8 cellular contexts compared by ENCODE assay signal in genomic region chr2:238286551-238286950, GRCh38. TPM values are rescaled to one million over a fixed set of nuclear protein-coding genes. Genes with fewer than 3 reads are reported as not detected.
DNase-seq lines count a peak whose midpoint lies in the region; ATAC-seq and TF ChIP-seq lines count a peak whose summit lies in the region.

No MANE protein-coding gene starts in this region.

- TF ChIP-seq CTCF in 22Rv1 (IDR thresholded peaks at IDR 0.05) (no peak), left ventricle myocardium inferior (IDR thresholded peaks at IDR 0.05; ENCODE audit: borderline replicate concordance) (no peak)

- H3K9ac ChIP-seq in skeletal muscle satellite cell (ENCODE audit: low read depth, low read length): peak overlapping the region; percentile 74

- peak; percentile 12 for DNase-seq in GOT3 (lab: John Stamatoyannopoulos, UW)
- DNase-seq in activated T-helper 1 cell treated with anti-CD3 and anti-CD28 coated beads, Interleukin-12 subunit alpha, Interleukin-12 subunit beta, Interleukin-2, Interleukin-4 antibody, amounts not matched to agents 30 ng/mL and 10 ng/mL and 1 ng/mL, durations not matched to agents 14 hours and 24 hours and 36 hours (ENCODE audit: low spot score): no peak
- DNase-seq in left ventricle myocardium inferior: peak; percentile 50
- no peak for DNase-seq in effector memory CD4-positive, alpha-beta T cell

- peak overlapping the region; percentile 90 for H3K4me3 ChIP-seq in left ventricle myocardium inferior
- H3K4me3 ChIP-seq in skeletal muscle satellite cell (ENCODE audit: low read length): peak overlapping the region; percentile 47
- no peak overlapping the region for H3K4me3 ChIP-seq in effector memory CD4-positive, alpha-beta T cell (ENCODE audit: insufficient read depth, low read depth, low read length, poor library complexity, severe bottlenecking)

- H3K4me1 Mint-ChIP-seq in activated T-helper 1 cell treated with anti-CD3 and anti-CD28 coated beads, Interleukin-12 subunit alpha, Interleukin-12 subunit beta, Interleukin-2, Interleukin-4 antibody, amounts not matched to agents 30 ng/mL and 10 ng/mL and 1 ng/mL, durations not matched to agents 14 hours and 24 hours and 36 hours (ENCODE audit: low read depth): peaks cover 38% of the 10 kb centered on the region

- H3K27me3 ChIP-seq in left ventricle myocardium inferior (ENCODE audit: low read depth): no peaks in the 10 kb centered on the region
- no peaks in the 10 kb centered on the region for H3K27me3 ChIP-seq in skeletal muscle satellite cell (ENCODE audit: control insufficient read depth, insufficient read depth, low read length)
- H3K27me3 ChIP-seq in effector memory CD4-positive, alpha-beta T cell (replicated peaks; ENCODE audit: control insufficient read depth, insufficient read depth, low read length, poor library complexity, severe bottlenecking): no peaks in the 10 kb centered on the region

- H3K4me3 Mint-ChIP-seq in activated T-helper 1 cell treated with anti-CD3 and anti-CD28 coated beads, Interleukin-12 subunit alpha, Interleukin-12 subunit beta, Interleukin-2, Interleukin-4 antibody, amounts not matched to agents 30 ng/mL and 10 ng/mL and 1 ng/mL, durations not matched to agents 14 hours and 24 hours and 36 hours: peak overlapping the region; percentile 82

- H3K27ac ChIP-seq in 22Rv1 (peak overlapping the region; percentile 98), left ventricle myocardium inferior (replicated peaks) (peak overlapping the region; percentile 87)
- no peak overlapping the region for H3K27ac ChIP-seq in effector memory CD4-positive, alpha-beta T cell (ENCODE audit: insufficient read depth, low read length, poor library complexity, severe bottlenecking)

- H3K4me1 ChIP-seq in left ventricle myocardium inferior (peaks cover 86% of the 10 kb centered on the region), skeletal muscle satellite cell (ENCODE audit: control insufficient read depth, insufficient read depth, low read length) (peaks cover 37% of the 10 kb centered on the region)
- peaks cover 19% of the 10 kb centered on the region for H3K4me1 ChIP-seq in effector memory CD4-positive, alpha-beta T cell (ENCODE audit: control insufficient read depth, insufficient read depth, low read length, poor library complexity, severe bottlenecking)

- peaks cover 3% of the 10 kb centered on the region for H3K27me3 Mint-ChIP-seq in activated T-helper 1 cell treated with anti-CD3 and anti-CD28 coated beads, Interleukin-12 subunit alpha, Interleukin-12 subunit beta, Interleukin-2, Interleukin-4 antibody, amounts not matched to agents 30 ng/mL and 10 ng/mL and 1 ng/mL, durations not matched to agents 14 hours and 24 hours and 36 hours (ENCODE audit: insufficient read depth)

- peaks cover 2% of the 10 kb centered on the region for H3K36me3 Mint-ChIP-seq in activated T-helper 1 cell treated with anti-CD3 and anti-CD28 coated beads, Interleukin-12 subunit alpha, Interleukin-12 subunit beta, Interleukin-2, Interleukin-4 antibody, amounts not matched to agents 30 ng/mL and 10 ng/mL and 1 ng/mL, durations not matched to agents 14 hours and 24 hours and 36 hours (ENCODE audit: low read depth)

- H3K4me2 ChIP-seq in skeletal muscle satellite cell (ENCODE audit: low read length): peak overlapping the region; percentile 95

- H3K9me3 ChIP-seq in left ventricle myocardium inferior (replicated peaks): no peaks in the 10 kb centered on the region
- no peaks in the 10 kb centered on the region for H3K9me3 ChIP-seq in skeletal muscle satellite cell (replicated peaks; ENCODE audit: low read length)
- H3K9me3 ChIP-seq in effector memory CD4-positive, alpha-beta T cell (ENCODE audit: control insufficient read depth, low read length): no peaks in the 10 kb centered on the region

- intact Hi-C loops in activated T-helper 1 cell treated with anti-CD3 and anti-CD28 coated beads, Interleukin-12 subunit alpha, Interleukin-12 subunit beta, Interleukin-2, Interleukin-4 antibody, amounts not matched to agents 30 ng/mL and 10 ng/mL and 1 ng/mL, durations not matched to agents 14 hours and 24 hours and 36 hours (cut with micrococcal nuclease): loop anchor here (5.0 kb wide), 2 partner anchors 289 to 594 kb away; no protein-coding TSS in a partner anchor
- intact Hi-C loops in left ventricle myocardium inferior (cut with micrococcal nuclease): no loop called here

- no peaks in the 10 kb centered on the region for H3K9me3 Mint-ChIP-seq in activated T-helper 1 cell treated with anti-CD3 and anti-CD28 coated beads, Interleukin-12 subunit alpha, Interleukin-12 subunit beta, Interleukin-2, Interleukin-4 antibody, amounts not matched to agents 30 ng/mL and 10 ng/mL and 1 ng/mL, durations not matched to agents 14 hours and 24 hours and 36 hours

- H3K36me3 ChIP-seq in left ventricle myocardium inferior: no peaks in the 10 kb centered on the region
- no peaks in the 10 kb centered on the region for H3K36me3 ChIP-seq in skeletal muscle satellite cell (ENCODE audit: insufficient read depth, low read length)
- no peaks in the 10 kb centered on the region for H3K36me3 ChIP-seq in effector memory CD4-positive, alpha-beta T cell (ENCODE audit: control insufficient read depth, insufficient read depth, low read length)

- ATAC-seq in HG02763 (IDR thresholded peaks at IDR 0.05; ENCODE audit: unreplicated experiment) (no peak), GM19455 (IDR thresholded peaks at IDR 0.05; ENCODE audit: unreplicated experiment) (no peak)

- H3K27ac Mint-ChIP-seq in activated T-helper 1 cell treated with anti-CD3 and anti-CD28 coated beads, Interleukin-12 subunit alpha, Interleukin-12 subunit beta, Interleukin-2, Interleukin-4 antibody, amounts not matched to agents 30 ng/mL and 10 ng/mL and 1 ng/mL, durations not matched to agents 14 hours and 24 hours and 36 hours: no peak overlapping the region

RNA-seq across cellular contexts. Expression of gene PER2, which starts 1.9 kb away (rescaled TPM):
- 19.0 and 21.2 TPM in 2 replicates for total RNA-seq in activated T-helper 1 cell treated with anti-CD3 and anti-CD28 coated beads, Interleukin-12 subunit alpha, Interleukin-12 subunit beta, Interleukin-2, Interleukin-4 antibody, amounts not matched to agents 30 ng/mL and 10 ng/mL and 1 ng/mL, durations not matched to agents 14 hours and 24 hours and 36 hours
- 3.4 TPM for total RNA-seq in left ventricle myocardium inferior
- total RNA-seq in skeletal muscle satellite cell (2012; rRNA removed): 1.5 and 3.7 TPM in 2 replicates

RNA-seq across cellular contexts. Expression of gene TRAF3IP1, which starts 33.8 kb away (rescaled TPM):
- 14.4 and 15.4 TPM in 2 replicates for total RNA-seq in activated T-helper 1 cell treated with anti-CD3 and anti-CD28 coated beads, Interleukin-12 subunit alpha, Interleukin-12 subunit beta, Interleukin-2, Interleukin-4 antibody, amounts not matched to agents 30 ng/mL and 10 ng/mL and 1 ng/mL, durations not matched to agents 14 hours and 24 hours and 36 hours
- 14.6 TPM for total RNA-seq in left ventricle myocardium inferior
- total RNA-seq in skeletal muscle satellite cell (2012; rRNA removed): 6.1 and 6.8 TPM in 2 replicates

RNA-seq across cellular contexts. Expression of gene HES6, which starts 46.7 kb away (rescaled TPM):
- total RNA-seq in activated T-helper 1 cell treated with anti-CD3 and anti-CD28 coated beads, Interleukin-12 subunit alpha, Interleukin-12 subunit beta, Interleukin-2, Interleukin-4 antibody, amounts not matched to agents 30 ng/mL and 10 ng/mL and 1 ng/mL, durations not matched to agents 14 hours and 24 hours and 36 hours: 10.3 and 11.2 TPM in 2 replicates
- total RNA-seq in left ventricle myocardium inferior: 2.7 TPM
- 3.5 and 15.1 TPM in 2 replicates for total RNA-seq in skeletal muscle satellite cell (2012; rRNA removed)

Comparison
In these comparisons a context has a peak if more than half of its experiments do, and no peak if none do; other contexts are left out.
1. DNase-seq: peak in GOT3 (single experiment) and left ventricle myocardium inferior (single experiment); none in activated T-helper 1 cell treated with anti-CD3 and anti-CD28 coated beads, Interleukin-12 subunit alpha, Interleukin-12 subunit beta, Interleukin-2, Interleukin-4 antibody, amounts not matched to agents 30 ng/mL and 10 ng/mL and 1 ng/mL, durations not matched to agents 14 hours and 24 hours and 36 hours (single experiment) and effector memory CD4-positive, alpha-beta T cell (0 of 3).